Comparison of ENCODE assay signal across 1 cellular context in genomic region chr1:10489291-10490055, GRCh38.
TF ChIP-seq lines count a peak whose summit lies in the region.

No MANE protein-coding gene starts in this region.

TF ChIP-seq in HepG2, 621 proteins besides CTCF, POLR2A, EP300 and RAD21 (continued from another document and continues in another):
- TF ChIP-seq ZBED4 (CRISPR knock-in tag; IDR thresholded peaks at IDR 0.05; ENCODE audit: borderline replicate concordance), result no peak
- TF ChIP-seq HOMEZ (CRISPR knock-in tag; IDR thresholded peaks at IDR 0.05; ENCODE audit: low read depth), result no peak
- no peak for TF ChIP-seq ZNF354B (CRISPR knock-in tag; IDR thresholded peaks at IDR 0.05)
- peak; percentile 52; the same call in 1 of the 2 replicates for TF ChIP-seq HDAC2 (CRISPR knock-in tag; IDR thresholded peaks at IDR 0.05)
- no peak for TF ChIP-seq ATF6 (CRISPR knock-in tag; conservative IDR thresholded peaks at IDR 0.05)
- TF ChIP-seq GTF2F1 (IDR thresholded peaks at IDR 0.05; ENCODE audit: low read length), result no peak
- no peak for TF ChIP-seq KAT2B (IDR thresholded peaks at IDR 0.05; ENCODE audit: borderline replicate concordance, low read depth, low read length)
- TF ChIP-seq MATR3 (CRISPR knock-in tag; IDR thresholded peaks at IDR 0.05), result no peak
- TF ChIP-seq ZFAT (CRISPR knock-in tag; conservative IDR thresholded peaks at IDR 0.05), result no peak
- no peak for TF ChIP-seq NFRKB (IDR thresholded peaks at IDR 0.05)
- TF ChIP-seq ZFP62 (CRISPR knock-in tag; IDR thresholded peaks at IDR 0.05), result no peak
- TF ChIP-seq ZFP37 (CRISPR knock-in tag; IDR thresholded peaks at IDR 0.05; ENCODE audit: borderline replicate concordance), result no peak
- peak; percentile 57 for TF ChIP-seq NR2F2 (IDR thresholded peaks at IDR 0.05; ENCODE audit: borderline replicate concordance, low read depth)
- TF ChIP-seq ZNF556 (CRISPR knock-in tag; IDR thresholded peaks at IDR 0.05; ENCODE audit: borderline replicate concordance), result no peak
- TF ChIP-seq SNAPC4 (CRISPR knock-in tag; IDR thresholded peaks at IDR 0.05), result no peak
- no peak for TF ChIP-seq ZBTB14 (CRISPR knock-in tag; IDR thresholded peaks at IDR 0.05)
- peak; percentile 60; the same call in 1 of the 2 replicates for TF ChIP-seq TBX3 (IDR thresholded peaks at IDR 0.05; ENCODE audit: borderline replicate concordance)
- no peak for TF ChIP-seq CCDC6 (CRISPR knock-in tag; IDR thresholded peaks at IDR 0.05)
- no peak for TF ChIP-seq ZNF543 (CRISPR knock-in tag; IDR thresholded peaks at IDR 0.05)
- no peak for TF ChIP-seq ZNF280B (CRISPR knock-in tag; IDR thresholded peaks at IDR 0.05; ENCODE audit: borderline replicate concordance)
- TF ChIP-seq HNF4A (CRISPR knock-in tag; IDR thresholded peaks at IDR 0.05), result no peak
- 0 out of 2 replicates have a peak, but pooled peaks have one; percentile 20 for TF ChIP-seq ERF (CRISPR knock-in tag; IDR thresholded peaks at IDR 0.05)
- no peak for TF ChIP-seq PITX1 (CRISPR knock-in tag; IDR thresholded peaks at IDR 0.05)
- TF ChIP-seq PRDM15 (CRISPR knock-in tag; IDR thresholded peaks at IDR 0.05), result no peak
- no peak for TF ChIP-seq SP4 (CRISPR knock-in tag; IDR thresholded peaks at IDR 0.05)
- no peak for TF ChIP-seq POGZ (CRISPR knock-in tag; IDR thresholded peaks at IDR 0.05)
- no peak for TF ChIP-seq KDM1A (CRISPR knock-in tag; IDR thresholded peaks at IDR 0.05)
- no peak for TF ChIP-seq ZSCAN25 (CRISPR knock-in tag; IDR thresholded peaks at IDR 0.05)
- TF ChIP-seq NKX3-1 (CRISPR knock-in tag; IDR thresholded peaks at IDR 0.05), result no peak
- no peak for TF ChIP-seq PHF20 (CRISPR knock-in tag; IDR thresholded peaks at IDR 0.05)
- TF ChIP-seq MTF1 (CRISPR knock-in tag; IDR thresholded peaks at IDR 0.05), result no peak
- no peak for TF ChIP-seq ZNF850 (CRISPR knock-in tag; conservative IDR thresholded peaks at IDR 0.05)
- TF ChIP-seq ZNF180 (CRISPR knock-in tag; IDR thresholded peaks at IDR 0.05; ENCODE audit: borderline replicate concordance, low read depth), result no peak
- no peak for TF ChIP-seq ATF1 (CRISPR knock-in tag; IDR thresholded peaks at IDR 0.05)
- no peak for TF ChIP-seq ATF5 (CRISPR knock-in tag; IDR thresholded peaks at IDR 0.05; ENCODE audit: low read depth)
- 0 out of 2 replicates have a peak, but pooled peaks have one; percentile 32 for TF ChIP-seq FOXP4 (CRISPR knock-in tag; IDR thresholded peaks at IDR 0.05)
- peak; percentile 97 for TF ChIP-seq SP5 (CRISPR knock-in tag; IDR thresholded peaks at IDR 0.05; ENCODE audit: borderline replicate concordance, low read depth)
- no peak for TF ChIP-seq RFX3 (CRISPR knock-in tag; IDR thresholded peaks at IDR 0.05)
- TF ChIP-seq MIXL1 (CRISPR knock-in tag; IDR thresholded peaks at IDR 0.05), result no peak
